8 cellular contexts compared by ENCODE assay signal in genomic region chr1:58815680-58816071, GRCh38. TPM values are rescaled to one million over a fixed set of nuclear protein-coding genes. Genes with fewer than 3 reads are reported as not detected.
DNase-seq lines count a peak whose midpoint lies in the region; TF ChIP-seq lines count a peak whose summit lies in the region.

No MANE protein-coding gene starts in this region.

- H3K18ac ChIP-seq in mesendoderm (ENCODE audit: low read length) = peak overlapping the region; percentile 98

- peak overlapping the region; percentile 93 for H3K4ac ChIP-seq in mesendoderm (ENCODE audit: low read depth, low read length)

- H3K27me3 ChIP-seq in HAP-1 (ENCODE audit: low read depth) = peaks cover 3% of the 10 kb centered on the region; the same call in 1 of the 2 replicates
- H3K27me3 ChIP-seq in NT2/D1 (ENCODE audit: insufficient read depth, insufficient read length) = no peaks in the 10 kb centered on the region
- no peaks in the 10 kb centered on the region for H3K27me3 ChIP-seq in mesendoderm (ENCODE audit: insufficient read depth, low read length, poor library complexity)

- H3K9me3 ChIP-seq in ES-I3 (ENCODE audit: control insufficient read depth, insufficient read depth, low read length) (no peaks in the 10 kb centered on the region), HAP-1 (no peaks in the 10 kb centered on the region; the same call in 1 of the 2 replicates), NT2/D1 (ENCODE audit: insufficient read depth, low read length) (peaks cover 8% of the 10 kb centered on the region; the same call in 1 of the 2 replicates)

- TF ChIP-seq CTCF in coronary artery (IDR thresholded peaks at IDR 0.05) = no peak

- peak overlapping the region; percentile 84 for H3K56ac ChIP-seq in mesendoderm (ENCODE audit: low read length)

- peak overlapping the region; percentile 82 for H3K4me2 ChIP-seq in mesendoderm (ENCODE audit: low read length)

- H3K4me3 ChIP-seq in HAP-1 = peak overlapping the region; percentile 38
- peak overlapping the region; percentile 59 for H3K4me3 ChIP-seq in NT2/D1 (ENCODE audit: insufficient read length, low read depth)
- peak overlapping the region; percentile 81 for H3K4me3 ChIP-seq in coronary artery
- peak overlapping the region; percentile 52 for H3K4me3 ChIP-seq in mesendoderm (ENCODE audit: low read length)
- H3K4me3 ChIP-seq in urinary bladder (ENCODE audit: low read depth, low read length) = peak overlapping the region; percentile 66

- no CpG with 5 or more reads among the region's 13 CpGs for whole genome bisulfite sequencing in mesendoderm (ENCODE audit: extremely low coverage, insufficient coverage, low lambda C conversion rate)
- WGBS in urinary bladder = under 1% methylated on average over 13 of the region's 13 CpGs

- in situ Hi-C loops in HAP-1 (cut with MboI; ENCODE audit: low sequenced_read_pairs) = no loop called here

- no peak overlapping the region for H2AK5ac ChIP-seq in mesendoderm (ENCODE audit: low read length)

- H3K23ac ChIP-seq in mesendoderm (ENCODE audit: low read length) = no peak overlapping the region

- H3K79me1 ChIP-seq in mesendoderm (ENCODE audit: low read length) = no peaks in the 10 kb centered on the region

- no peaks in the 10 kb centered on the region for H3K79me2 ChIP-seq in mesendoderm (ENCODE audit: control insufficient read depth, insufficient read depth, low read length)

- no peak overlapping the region for H2BK15ac ChIP-seq in mesendoderm (replicated peaks; ENCODE audit: low read depth)

- no peak overlapping the region for H2BK5ac ChIP-seq in mesendoderm (ENCODE audit: low read length)

- H3K4me1 ChIP-seq in ES-I3 (ENCODE audit: insufficient read depth, low read length) = peaks cover 17% of the 10 kb centered on the region
- peaks cover 26% of the 10 kb centered on the region for H3K4me1 ChIP-seq in HAP-1
- no peaks in the 10 kb centered on the region for H3K4me1 ChIP-seq in NT2/D1 (ENCODE audit: insufficient read depth, insufficient read length)
- peaks cover 2% of the 10 kb centered on the region for H3K4me1 ChIP-seq in mesendoderm (ENCODE audit: control insufficient read depth, low read depth, low read length)
- no peaks in the 10 kb centered on the region for H3K4me1 ChIP-seq in urinary bladder (ENCODE audit: insufficient read depth)

- H4K5ac ChIP-seq in mesendoderm (ENCODE audit: low read length) = peak overlapping the region; percentile 23

- H4K8ac ChIP-seq in mesendoderm (ENCODE audit: low read depth, low read length) = no peak overlapping the region

- H3K9ac ChIP-seq in ES-I3 (ENCODE audit: low read depth, low read length) = peak overlapping the region; percentile 64
- peak overlapping the region; percentile 85 for H3K9ac ChIP-seq in NT2/D1 (ENCODE audit: insufficient read length, low read depth)
- H3K9ac ChIP-seq in mesendoderm (ENCODE audit: low read length) = peak overlapping the region; percentile 75

- DNase-seq in HAP-1 (ENCODE audit: low spot score in 2 of 2) (peak; percentile 16 to 47), NT2/D1 (ENCODE audit: low read depth, low spot score) (no peak), coronary artery (ENCODE audit: low spot score) (no peak), mesendoderm (peak; percentile 68), NCI-H345 treated with DMSO at 0.1 percent for 48 hours (lab: John Stamatoyannopoulos, UW; ENCODE audit: unreplicated experiment) (no peak)
- DNase-seq in stimulated activated CD4-positive, alpha-beta T cell treated with anti-CD3 and anti-CD28 coated beads, Interleukin-4, amount 100 ng/mL, for 24 hours = no peak

- H3K36me3 ChIP-seq in ES-I3 (ENCODE audit: insufficient read depth, low read length) (no peaks in the 10 kb centered on the region), HAP-1 (replicated peaks) (no peaks in the 10 kb centered on the region), NT2/D1 (ENCODE audit: insufficient read depth, insufficient read length, low read length) (no peaks in the 10 kb centered on the region), mesendoderm (ENCODE audit: control insufficient read depth, insufficient read depth, low read length) (no peaks in the 10 kb centered on the region), urinary bladder (ENCODE audit: insufficient read depth) (no peaks in the 10 kb centered on the region)

- H2BK120ac ChIP-seq in mesendoderm (ENCODE audit: low read depth, low read length) = no peak overlapping the region

- peak overlapping the region; percentile 91 to 93 for H3K27ac ChIP-seq in coronary artery
- peak overlapping the region; percentile 77 for H3K27ac ChIP-seq in mesendoderm (ENCODE audit: low read depth, low read length)
- peak overlapping the region; percentile 96 for H3K27ac ChIP-seq in urinary bladder (ENCODE audit: low read depth)

RNA-seq across cellular contexts. Expression of gene JUN, which starts 31.8 kb away (rescaled TPM):
- 11.0 TPM for polyA plus RNA-seq in mesendoderm (2013, experiment 1 of 2)
- 12.2 TPM for polyA plus RNA-seq in mesendoderm (2013, experiment 2 of 2)
- 114 TPM for total RNA-seq in urinary bladder
- 615 TPM for polyA plus RNA-seq in urinary bladder

Comparison
In these comparisons a context has a peak if more than half of its experiments do, and no peak if none do; other contexts are left out.
1. DNase-seq: peak in HAP-1 (2 of 2) and mesendoderm (single experiment); none in NT2/D1 (single experiment), coronary artery (single experiment), NCI-H345 treated with DMSO at 0.1 percent for 48 hours (single experiment) and stimulated activated CD4-positive, alpha-beta T cell treated with anti-CD3 and anti-CD28 coated beads, Interleukin-4, amount 100 ng/mL, for 24 hours (single experiment).
2. Peak in every context shown above with its lines, with median percentiles within 50 percentile points of each other: H3K9ac ChIP-seq, H3K4me3 ChIP-seq and H3K27ac ChIP-seq.